18 cellular contexts compared by ENCODE assay signal in the genomic region with DNA sequence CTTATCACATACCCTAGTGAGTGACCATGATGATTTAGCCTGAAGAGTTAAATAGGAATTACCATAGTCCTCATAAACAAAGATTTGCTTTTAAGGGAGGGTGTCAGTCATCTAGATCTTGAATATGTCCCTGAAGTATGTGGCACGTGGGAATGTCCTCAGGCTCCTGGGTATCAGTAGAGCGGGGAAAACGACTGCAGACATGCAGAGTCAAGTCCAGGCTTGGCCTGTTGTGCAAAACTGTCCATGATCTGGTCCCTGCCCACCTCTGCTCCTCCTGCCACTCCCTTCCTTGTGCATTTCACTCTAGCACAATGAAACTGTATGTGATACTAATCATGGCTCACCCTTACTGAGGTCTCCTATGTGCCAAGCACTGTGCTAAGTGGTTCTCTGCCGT. TPM values are rescaled to one million over a fixed set of nuclear protein-coding genes. Genes with fewer than 3 reads are reported as not detected.
A peak's percentile ranks its signal among the peaks of the same experiment; 100 is the strongest.
DNase-seq lines count a peak whose midpoint lies in the region; ATAC-seq, FAIRE-seq and TF ChIP-seq lines count a peak whose summit lies in the region.
"Had no signal": no experiment of that assay in that cellular context is flagged by ENCODE, and none has a peak within 500 bp of the region (broad histone marks: within the 10 kb centered on the region; RNA-seq: fewer than 3 reads in every experiment).

No MANE protein-coding gene starts in this region.

- H3K27ac Mint-ChIP-seq in CD4-positive, CD25-positive, alpha-beta regulatory T cell: peak overlapping the region in 2 of 3 donors; percentile 42 to 66
- H3K27ac Mint-ChIP-seq: CD8-positive, alpha-beta T cell; IgD-negative memory B cell had no signal

- WGBS in prostate gland: 48% methylated on average over 4 of the region's 4 CpGs

- no peaks in the 10 kb centered on the region for H3K9me3 ChIP-seq in CD4-positive, CD25-positive, alpha-beta regulatory T cell (ENCODE audit: control insufficient read depth in 2 of 2, low read length in 2 of 2)
- H3K9me3 ChIP-seq in RWPE2 (ENCODE audit: severe bottlenecking): no peaks in the 10 kb centered on the region
- H3K9me3 ChIP-seq in prostate gland: no peaks in the 10 kb centered on the region
- no peaks in the 10 kb centered on the region for H3K9me3 ChIP-seq in SJCRH30 (replicated peaks)
- H3K9me3 ChIP-seq in kidney (ENCODE audit: control insufficient read depth in 1 of 2, low read length in 2 of 2): no peaks in the 10 kb centered on the region

- H3K9ac ChIP-seq in kidney (ENCODE audit: low read length in 2 of 2): no peak overlapping the region

- no peaks in the 10 kb centered on the region for H3K4me1 ChIP-seq in CD4-positive, CD25-positive, alpha-beta regulatory T cell (ENCODE audit: control insufficient read depth, insufficient read depth, low read length, poor library complexity, severe bottlenecking)
- H3K4me1 ChIP-seq in RWPE2 (ENCODE audit: insufficient read depth, poor library complexity, severe bottlenecking) (peaks cover 15% of the 10 kb centered on the region), prostate gland (replicated peaks) (no peaks in the 10 kb centered on the region), SJCRH30 (peaks cover 17% of the 10 kb centered on the region), kidney (ENCODE audit: control insufficient read depth in 1 of 2, insufficient read depth in 1 of 2, low read depth in 1 of 2, low read length in 2 of 2) (peaks cover 0 to 4% of the 10 kb centered on the region in 2 donors)

- H3K27me3 ChIP-seq in CD4-positive, CD25-positive, alpha-beta regulatory T cell (ENCODE audit: control insufficient read depth, insufficient read depth, low read length): no peaks in the 10 kb centered on the region
- H3K27me3 ChIP-seq in RWPE2 (ENCODE audit: insufficient read depth, poor library complexity, severe bottlenecking) (no peaks in the 10 kb centered on the region), prostate gland (replicated peaks; ENCODE audit: insufficient read depth) (no peaks in the 10 kb centered on the region), SJCRH30 (no peaks in the 10 kb centered on the region)

- intact Hi-C loops in prostate gland (cut with DNase I) (no loop called here), kidney (cut with DNase I) (no loop called here)

- H3K27ac ChIP-seq in CD4-positive, CD25-positive, alpha-beta regulatory T cell (ENCODE audit: insufficient read depth, low read length, poor library complexity, severe bottlenecking): no peak overlapping the region
- peak overlapping the region; percentile 60 for H3K27ac ChIP-seq in RWPE2 (ENCODE audit: poor library complexity, severe bottlenecking)
- peak overlapping the region in 1 of 2 donors; percentile 10 for H3K27ac ChIP-seq in prostate gland
- H3K27ac ChIP-seq in SJCRH30: no peak overlapping the region
- no peak overlapping the region for H3K27ac ChIP-seq in kidney (ENCODE audit: low read depth in 2 of 2, low read length in 2 of 2)

- DNase-seq in CD4-positive, CD25-positive, alpha-beta regulatory T cell: no peak
- DNase-seq in RWPE2 (ENCODE audit: low spot score): peak; percentile 87
- peak; percentile 75 for DNase-seq in prostate gland (ENCODE audit: low spot score)
- DNase-seq in SJCRH30: no peak
- DNase-seq in foreskin fibroblast: no peak
- DNase-seq in kidney: no peak
- DNase-seq: CD8-positive, alpha-beta T cell; DMS 273 treated with DMSO at 0.1 percent for 48 hours; EL; NCI-H1436; NCI-H2081; NCI-H226; NCI-H526 treated with DMSO at 0.1 percent for 48 hours had no signal

- no peaks in the 10 kb centered on the region for H3K27me3 Mint-ChIP-seq in CD4-positive, CD25-positive, alpha-beta regulatory T cell
- H3K27me3 Mint-ChIP-seq: B cell, IgD-negative memory B cell had no signal

- peaks cover 0 to 15% (median 10%) of the 10 kb centered on the region in 4 donors for H3K4me1 Mint-ChIP-seq in CD4-positive, CD25-positive, alpha-beta regulatory T cell

- H3K9me3 Mint-ChIP-seq in CD4-positive, CD25-positive, alpha-beta regulatory T cell: no peaks in the 10 kb centered on the region
- H3K9me3 Mint-ChIP-seq: CD8-positive, alpha-beta T cell; IgD-negative memory B cell had no signal

- no peak overlapping the region for H3K4me3 Mint-ChIP-seq in CD4-positive, CD25-positive, alpha-beta regulatory T cell
- H3K4me3 Mint-ChIP-seq: B cell; CD8-positive, alpha-beta T cell; IgD-negative memory B cell had no signal

- H3K36me3 Mint-ChIP-seq in CD4-positive, CD25-positive, alpha-beta regulatory T cell: peaks cover 31% of the 10 kb centered on the region

- no peak for FAIRE-seq in kidney (lab: Jason Lieb, UNC)
- FAIRE-seq: H54 had no signal

- no peak for TF ChIP-seq POLR2A in prostate gland (IDR thresholded peaks at IDR 0.05)

- TF ChIP-seq CTCF in RWPE2 (IDR thresholded peaks at IDR 0.05; ENCODE audit: poor library complexity, severe bottlenecking): no peak
- no peak for TF ChIP-seq CTCF in prostate gland (IDR thresholded peaks at IDR 0.05)
- TF ChIP-seq CTCF in foreskin fibroblast (IDR thresholded peaks at IDR 0.05; ENCODE audit: low read depth, low read length): no peak
- TF ChIP-seq CTCF in kidney (IDR thresholded peaks at IDR 0.05; ENCODE audit: borderline replicate concordance, extremely low read depth, insufficient read depth): no peak

- no peak overlapping the region for H3K4me3 ChIP-seq in CD4-positive, CD25-positive, alpha-beta regulatory T cell (ENCODE audit: low read depth, low read length)
- no peak overlapping the region for H3K4me3 ChIP-seq in RWPE2 (ENCODE audit: severe bottlenecking)
- H3K4me3 ChIP-seq in prostate gland: no peak overlapping the region
- no peak overlapping the region for H3K4me3 ChIP-seq in SJCRH30
- no peak overlapping the region for H3K4me3 ChIP-seq in foreskin fibroblast (ENCODE audit: low read depth in 1 of 2, low read length in 2 of 2)
- no peak overlapping the region for H3K4me3 ChIP-seq in kidney (ENCODE audit: low read length in 2 of 2)

- ATAC-seq in CD4-positive, CD25-positive, alpha-beta regulatory T cell (ENCODE audit: low read depth in 2 of 2): no peak
- peak; percentile 90 for ATAC-seq in RWPE2 (ENCODE audit: low read depth)
- ATAC-seq in esophagus mucosa: peak; percentile 96
- ATAC-seq in HG03457 (IDR thresholded peaks at IDR 0.05; ENCODE audit: unreplicated experiment): no peak
- ATAC-seq: CD8-positive, alpha-beta T cell had no signal

- H3K36me3 ChIP-seq in CD4-positive, CD25-positive, alpha-beta regulatory T cell (ENCODE audit: control insufficient read depth, insufficient read depth, low read length): peaks cover 25% of the 10 kb centered on the region
- peaks cover 50% of the 10 kb centered on the region for H3K36me3 ChIP-seq in RWPE2 (ENCODE audit: low read depth)
- H3K36me3 ChIP-seq in prostate gland: peaks cover 0 to 3% of the 10 kb centered on the region in 2 donors
- H3K36me3 ChIP-seq in SJCRH30: peaks cover 14% of the 10 kb centered on the region
- H3K36me3 ChIP-seq in kidney (ENCODE audit: control insufficient read depth in 1 of 2, insufficient read depth in 2 of 2, low read length in 2 of 2): peaks cover 15 to 19% of the 10 kb centered on the region in 2 donors

RNA-seq across cellular contexts. Expression of gene MOV10, which starts 12.9 kb away (rescaled TPM):
- 94.2 TPM for total RNA-seq in CD4-positive, CD25-positive, alpha-beta regulatory T cell
- polyA plus RNA-seq in CD4-positive, CD25-positive, alpha-beta regulatory T cell: 10 to 100 TPM; 26.1 to 29.8 (median 28.3) TPM
- total RNA-seq in esophagus mucosa (50.2 TPM), prostate gland (100 to 1,000 TPM in 1 of 2 donors, 10 to 100 TPM in 1; 47.0 to 169 TPM), kidney (62.5 TPM)
- total RNA-seq in SJCRH30 (2014; rRNA removed; shearing (Covaris generic)): 35.4 and 45.7 TPM in 2 replicates
- 60.6 TPM for polyA plus RNA-seq in kidney (ENCODE audit: insufficient read depth, low read depth, low replicate concordance)

RNA-seq across cellular contexts. Expression of gene RHOC, which starts 19.6 kb away (rescaled TPM):
- total RNA-seq in CD4-positive, CD25-positive, alpha-beta regulatory T cell: 17.4 TPM
- polyA plus RNA-seq in CD4-positive, CD25-positive, alpha-beta regulatory T cell: 10 to 100 TPM; 20.1 to 34.1 (median 28.9) TPM
- total RNA-seq in esophagus mucosa: 69.5 TPM
- total RNA-seq in prostate gland: 100 to 1,000 TPM; 272 to 373 TPM
- 72.4 and 87.5 TPM in 2 replicates for total RNA-seq in SJCRH30 (2014; rRNA removed; shearing (Covaris generic))
- 270 TPM for total RNA-seq in kidney
- polyA plus RNA-seq in kidney (ENCODE audit: insufficient read depth, low read depth, low replicate concordance): 501 TPM

RNA-seq across cellular contexts. Expression of gene PPM1J, which starts 27.8 kb away (rescaled TPM):
- not detected for total RNA-seq in CD4-positive, CD25-positive, alpha-beta regulatory T cell
- polyA plus RNA-seq in CD4-positive, CD25-positive, alpha-beta regulatory T cell: not detected
- total RNA-seq in esophagus mucosa: 2.1 TPM
- total RNA-seq in prostate gland: 10 to 100 TPM in 1 of 2 donors, 1 to 10 TPM in 1; 2.0 to 16.8 TPM
- 0.85 and 1.2 TPM in 2 replicates for total RNA-seq in SJCRH30 (2014; rRNA removed; shearing (Covaris generic))
- total RNA-seq in kidney: 2.0 TPM
- polyA plus RNA-seq in kidney (ENCODE audit: insufficient read depth, low read depth, low replicate concordance): 3.4 TPM

Comparison
In these comparisons a context has a peak if more than half of its experiments do, and no peak if none do; other contexts are left out.
1. ATAC-seq: peak in RWPE2 (single experiment) and esophagus mucosa (single experiment); none in CD4-positive, CD25-positive, alpha-beta regulatory T cell (0 of 2) and HG03457 (single experiment).
2. DNase-seq: peak in RWPE2 (single experiment) and prostate gland (single experiment); none in CD4-positive, CD25-positive, alpha-beta regulatory T cell (0 of 3), SJCRH30 (0 of 2), foreskin fibroblast (0 of 2) and kidney (single experiment).